Comparison of ENCODE assay signal across 9 cellular contexts in genomic region chr2:189661957-189662321, GRCh38. TPM values are rescaled to one million over a fixed set of nuclear protein-coding genes. Genes with fewer than 3 reads are reported as not detected.
A peak's percentile ranks its signal among the peaks of the same experiment; 100 is the strongest.
DNase-seq lines count a peak whose midpoint lies in the region; ATAC-seq, FAIRE-seq and TF ChIP-seq lines count a peak whose summit lies in the region.
"Had no signal": no experiment of that assay in that cellular context is flagged by ENCODE, and none has a peak within 500 bp of the region (broad histone marks: within the 10 kb centered on the region; RNA-seq: fewer than 3 reads in every experiment).

No MANE protein-coding gene starts in this region.

- H3K9ac ChIP-seq in mammary epithelial cell (ENCODE audit: insufficient read depth, low read length) = peak overlapping the region; percentile 94

- POLR2A ChIA-PET in A673 (lab: Charles Lee; ENCODE audit: low non-redundant PET) = no interaction called here

- H2AFZ ChIP-seq in mammary epithelial cell (ENCODE audit: low read depth, low read length) = peak overlapping the region; percentile 99

- peaks cover 9% of the 10 kb centered on the region for H3K4me1 ChIP-seq in A673 (ENCODE audit: insufficient read depth, low read length, poor library complexity, severe bottlenecking)
- H3K4me1 ChIP-seq in mammary epithelial cell (ENCODE audit: insufficient read depth, low read length) = peaks cover 5% of the 10 kb centered on the region

- 2% methylated on average over 9 of the region's 9 CpGs for WGBS in mammary epithelial cell (ENCODE audit: low coverage, missing lambda C conversion rate)

- CTCF ChIA-PET in A673 (lab: Charles Lee) (no interaction called here), mammary epithelial cell (lab: Charles Lee; ENCODE audit: low non-redundant PET) (interaction anchor here (0.6 to 0.7 kb wide), 2 partner anchors 89 to 380 kb away, joined by 3 read pairs; no protein-coding TSS in a partner anchor)

- intact Hi-C loops in A673 (cut with micrococcal nuclease; ENCODE audit: unreplicated experiment) = loop anchor here (1.0 to 5.0 kb wide), 3 partner anchors 36 to 405 kb away; partner anchors contain the start of gene OSGEPL1
- intact Hi-C loops in mammary epithelial cell (cut with micrococcal nuclease) = loop anchor here (1.0 to 5.0 kb wide), 5 partner anchors 12 to 408 kb away; partner anchors contain the start of genes ANKAR, ORMDL1, OSGEPL1 and PMS1

- peaks cover 3 to 14% (median 9%) of the 10 kb centered on the region in 3 donors for H3K36me3 Mint-ChIP-seq in immature natural killer cell

- in situ Hi-C loops in mammary epithelial cell (cut with MboI; ENCODE audit: low sequenced_read_pairs in 2 of 2) = loop anchor here in 1 of 2 donors (25.0 kb wide), 1 partner anchor 400 kb away; the partner anchor contains the start of gene MSTN

- TF ChIP-seq CTCF in A673 (conservative IDR thresholded peaks at IDR 0.05; ENCODE audit: low read depth, low read length) = no peak
- no peak for TF ChIP-seq CTCF in mammary epithelial cell (conservative IDR thresholded peaks at IDR 0.05 in 1 of 2, IDR thresholded peaks at IDR 0.05 in 1 of 2; ENCODE audit: extremely low read depth in 1 of 2, insufficient read depth in 1 of 2, low read depth in 1 of 2, low read length in 2 of 2)
- no peak for TF ChIP-seq CTCF in D721Med (IDR thresholded peaks at IDR 0.05; ENCODE audit: insufficient read depth, missing control alignments)

- H3K4me2 ChIP-seq in mammary epithelial cell (ENCODE audit: insufficient read depth, low read depth, low read length) = peak overlapping the region; percentile 90

- H3K4me3 ChIP-seq in A673 (ENCODE audit: low read depth, low read length, poor library complexity, severe bottlenecking) (peak overlapping the region; percentile 80), mammary epithelial cell (replicated peaks in 1 of 3; ENCODE audit: insufficient read depth in 1 of 3, low read depth in 2 of 3, low read length in 3 of 3) (peak overlapping the region; percentile 70 to 98 (median 94))

- H3K27ac ChIP-seq in A673 (ENCODE audit: low read depth, low read length, poor library complexity, severe bottlenecking) = peak overlapping the region; percentile 84
- peak overlapping the region; percentile 86 for H3K27ac ChIP-seq in mammary epithelial cell (ENCODE audit: insufficient read depth, low read depth, low read length)

- H3K4me3 Mint-ChIP-seq in immature natural killer cell = no peak overlapping the region
- H3K4me3 Mint-ChIP-seq: activated B cell treated with CpG ODN at 0.5 μM for 24 hours had no signal

- H3K9me3 ChIP-seq in A673 (ENCODE audit: low read depth, low read length, poor library complexity, severe bottlenecking) = no peaks in the 10 kb centered on the region
- no peaks in the 10 kb centered on the region for H3K9me3 ChIP-seq in mammary epithelial cell (replicated peaks; ENCODE audit: insufficient read depth, low read length)

- H3K4me1 Mint-ChIP-seq in immature natural killer cell = peaks cover 32 to 36% of the 10 kb centered on the region in 2 donors

- no peak overlapping the region for H3K27ac Mint-ChIP-seq in immature natural killer cell
- H3K27ac Mint-ChIP-seq: activated B cell treated with CpG ODN at 0.5 μM for 24 hours had no signal

- H3K36me3 ChIP-seq in A673 (ENCODE audit: insufficient read depth, low read length, poor library complexity, severe bottlenecking) = peaks cover 14% of the 10 kb centered on the region
- H3K36me3 ChIP-seq in mammary epithelial cell (ENCODE audit: insufficient read depth, low read length) = peaks cover 3% of the 10 kb centered on the region

- BruUV-seq in A673 (replicated peaks; lab: Mats Ljungman, UMichigan) (no TSS peak), mammary epithelial cell (replicated peaks; lab: Mats Ljungman, UMichigan) (no TSS peak)

- H4K20me1 ChIP-seq in mammary epithelial cell (ENCODE audit: insufficient read depth, low read length) = no peaks in the 10 kb centered on the region

- H3K9me3 Mint-ChIP-seq in immature natural killer cell = no peaks in the 10 kb centered on the region
- H3K9me3 Mint-ChIP-seq: activated B cell treated with CpG ODN at 0.5 μM for 24 hours had no signal

- H3K27me3 ChIP-seq in A673 (replicated peaks; ENCODE audit: insufficient read depth, low read depth, low read length, poor library complexity) = no peaks in the 10 kb centered on the region
- H3K27me3 ChIP-seq in mammary epithelial cell (ENCODE audit: insufficient read depth, low read length) = peaks cover 2% of the 10 kb centered on the region

- no peak for DNase-seq in A673 (ENCODE audit: low spot score)
- DNase-seq in mammary epithelial cell = no peak
- DNase-seq in midbrain (lab: John Stamatoyannopoulos, UW) = peak; percentile 11
- DNase-seq in D721Med (ENCODE audit: insufficient read length, low spot score) = no peak
- DNase-seq in NCI-H1930 (lab: John Stamatoyannopoulos, UW) = no peak
- no peak for DNase-seq in immature natural killer cell

- H3K27me3 Mint-ChIP-seq in immature natural killer cell (ENCODE audit: low read depth in 3 of 3) = no peaks in the 10 kb centered on the region
- H3K27me3 Mint-ChIP-seq: activated B cell treated with CpG ODN at 0.5 μM for 24 hours had no signal

- no peak for FAIRE-seq in D721Med (lab: Jason Lieb, UNC)

- peaks cover 43% of the 10 kb centered on the region for H3K79me2 ChIP-seq in mammary epithelial cell (ENCODE audit: insufficient read depth, low read length)

- dilution Hi-C loops in mammary epithelial cell (cut with HindIII; ENCODE audit: low sequenced_read_pairs) = no loop called here

- ATAC-seq in HG02973 (IDR thresholded peaks at IDR 0.05; ENCODE audit: unreplicated experiment) (peak; percentile 1), HG03139 (IDR thresholded peaks at IDR 0.05; ENCODE audit: unreplicated experiment) (no peak)

RNA-seq across cellular contexts. Expression of gene ASNSD1, which starts 0.7 kb away (rescaled TPM):
- 50.7 and 58.2 TPM in 2 replicates for total RNA-seq in A673 (2021)
- 10 to 100 TPM; 24.2 to 43.3 TPM for total RNA-seq in mammary epithelial cell
- 19.1 TPM for polyA plus RNA-seq in mammary epithelial cell
- 26.2 TPM for polyA minus RNA-seq in mammary epithelial cell
- 10 to 100 TPM; 32.1 to 46.1 (median 33.2) TPM for polyA plus RNA-seq in immature natural killer cell

RNA-seq across cellular contexts. Expression of gene ANKAR, which starts 12.5 kb away (rescaled TPM):
- total RNA-seq in A673 (2021) = 3.5 and 4.5 TPM in 2 replicates
- total RNA-seq in mammary epithelial cell = 1 to 10 TPM; 2.5 to 6.7 TPM
- 0.42 TPM for polyA plus RNA-seq in mammary epithelial cell
- not detected for polyA minus RNA-seq in mammary epithelial cell
- polyA plus RNA-seq in immature natural killer cell = 1 to 10 TPM; 5.7 to 9.2 (median 8.9) TPM
